19 cellular contexts compared by ENCODE assay signal in genomic region chr4:154119317-154119716, GRCh38.
DNase-seq lines count a peak whose midpoint lies in the region; ATAC-seq and TF ChIP-seq lines count a peak whose summit lies in the region.
"Had no signal": no experiment of that assay in that cellular context is flagged by ENCODE, and none has a peak within 500 bp of the region (broad histone marks: within the 10 kb centered on the region; RNA-seq: fewer than 3 reads in every experiment).

No MANE protein-coding gene starts in this region.

- intact Hi-C loops in activated CD4-positive, alpha-beta T cell treated with anti-CD3 and anti-CD28 coated beads, Interleukin-2, amount 10 ng/mL, durations not matched to agents 24 days and 14 days (cut with micrococcal nuclease) = no loop called here

- no peaks in the 10 kb centered on the region for H3K4me1 Mint-ChIP-seq in activated CD4-positive, alpha-beta T cell treated with anti-CD3 and anti-CD28 coated beads, Interleukin-2, amount 10 ng/mL, durations not matched to agents 24 days and 14 days

- no peak overlapping the region for H3K4me3 Mint-ChIP-seq in activated CD4-positive, alpha-beta T cell treated with anti-CD3 and anti-CD28 coated beads, Interleukin-2, amount 10 ng/mL, durations not matched to agents 24 days and 14 days
- H3K4me3 Mint-ChIP-seq: activated naive CD8-positive, alpha-beta T cell; activated T-cell treated with anti-CD3 and anti-CD28 coated beads, Interleukin-2, amount 50 U/mL, for 4 hours had no signal

- H3K27ac Mint-ChIP-seq in activated CD4-positive, alpha-beta T cell treated with anti-CD3 and anti-CD28 coated beads, Interleukin-2, amount 10 ng/mL, durations not matched to agents 24 days and 14 days = no peak overlapping the region
- H3K27ac Mint-ChIP-seq: activated naive CD8-positive, alpha-beta T cell had no signal

- in situ Hi-C loops in GM13976 (cut with MboI; ENCODE audit: low sequenced_read_pairs, unreplicated experiment) = no loop called here

- H3K4me3 ChIP-seq in fibroblast of the aortic adventitia (ENCODE audit: low read depth, low read length) = no peak overlapping the region
- H3K4me3 ChIP-seq: dorsolateral prefrontal cortex, upper lobe of right lung had no signal

- no peak for ATAC-seq in omental fat pad (ENCODE audit: low FRiP score)
- ATAC-seq: left colon, upper lobe of right lung had no signal

- TF ChIP-seq CTCF in GM13976 (IDR thresholded peaks at IDR 0.05; ENCODE audit: borderline replicate concordance, control extremely low read depth, extremely low read depth, insufficient read depth, missing control alignments) (peak; percentile 9), LNCAP (IDR thresholded peaks at IDR 0.05) (peak; percentile 20; the same call in 1 of the 2 replicates), fibroblast of the aortic adventitia (IDR thresholded peaks at IDR 0.05; ENCODE audit: insufficient read depth, low read length) (peak; percentile 21), omental fat pad (IDR thresholded peaks at IDR 0.05) (no peak)

- peak; percentile 27 for DNase-seq in AG20443 (ENCODE audit: low spot score)
- DNase-seq in GM13976 (ENCODE audit: low spot score) = no peak
- DNase-seq in fibroblast of the aortic adventitia (ENCODE audit: low read depth) = no peak
- no peak for DNase-seq in omental fat pad (ENCODE audit: low spot score)
- DNase-seq in nucleus accumbens (lab: John Stamatoyannopoulos, UW) = no peak
- DNase-seq in activated CD4-positive, alpha-beta T cell treated with anti-CD3 and anti-CD28 coated beads, Interleukin-2, amount 10 ng/mL, durations not matched to agents 24 days and 14 days = no peak
- DNase-seq in NCI-H1436 (lab: John Stamatoyannopoulos, UW) = no peak
- DNase-seq: activated CD4-positive, alpha-beta T cell treated with anti-CD3 and anti-CD28 coated beads, Interleukin-2, amount 50 U/mL, for 1 hour; activated T-cell treated with anti-CD3 and anti-CD28 coated beads, Interleukin-2, amount 50 U/mL, for 4 hours; dorsolateral prefrontal cortex; hippocampal formation; left colon; NCI-H2171; occipital lobe; SIG-M5; T-helper 9 cell; upper lobe of right lung had no signal

- H3K27me3 Mint-ChIP-seq in activated CD4-positive, alpha-beta T cell treated with anti-CD3 and anti-CD28 coated beads, Interleukin-2, amount 10 ng/mL, durations not matched to agents 24 days and 14 days = no peaks in the 10 kb centered on the region

- H3K9me3 Mint-ChIP-seq in activated CD4-positive, alpha-beta T cell treated with anti-CD3 and anti-CD28 coated beads, Interleukin-2, amount 10 ng/mL, durations not matched to agents 24 days and 14 days = no peaks in the 10 kb centered on the region
- H3K9me3 Mint-ChIP-seq: activated T-cell treated with anti-CD3 and anti-CD28 coated beads, Interleukin-2, amount 50 U/mL, for 4 hours had no signal

- no peaks in the 10 kb centered on the region for H3K36me3 Mint-ChIP-seq in activated CD4-positive, alpha-beta T cell treated with anti-CD3 and anti-CD28 coated beads, Interleukin-2, amount 10 ng/mL, durations not matched to agents 24 days and 14 days (ENCODE audit: low read depth)
- H3K36me3 Mint-ChIP-seq: activated naive CD8-positive, alpha-beta T cell had no signal

Comparison
In these comparisons a context has a peak if more than half of its experiments do, and no peak if none do; other contexts are left out.
1. CTCF ChIP-seq: peak in GM13976 (single experiment), LNCAP (single experiment) and fibroblast of the aortic adventitia (single experiment); none in omental fat pad (0 of 3).